In the genomic region with DNA sequence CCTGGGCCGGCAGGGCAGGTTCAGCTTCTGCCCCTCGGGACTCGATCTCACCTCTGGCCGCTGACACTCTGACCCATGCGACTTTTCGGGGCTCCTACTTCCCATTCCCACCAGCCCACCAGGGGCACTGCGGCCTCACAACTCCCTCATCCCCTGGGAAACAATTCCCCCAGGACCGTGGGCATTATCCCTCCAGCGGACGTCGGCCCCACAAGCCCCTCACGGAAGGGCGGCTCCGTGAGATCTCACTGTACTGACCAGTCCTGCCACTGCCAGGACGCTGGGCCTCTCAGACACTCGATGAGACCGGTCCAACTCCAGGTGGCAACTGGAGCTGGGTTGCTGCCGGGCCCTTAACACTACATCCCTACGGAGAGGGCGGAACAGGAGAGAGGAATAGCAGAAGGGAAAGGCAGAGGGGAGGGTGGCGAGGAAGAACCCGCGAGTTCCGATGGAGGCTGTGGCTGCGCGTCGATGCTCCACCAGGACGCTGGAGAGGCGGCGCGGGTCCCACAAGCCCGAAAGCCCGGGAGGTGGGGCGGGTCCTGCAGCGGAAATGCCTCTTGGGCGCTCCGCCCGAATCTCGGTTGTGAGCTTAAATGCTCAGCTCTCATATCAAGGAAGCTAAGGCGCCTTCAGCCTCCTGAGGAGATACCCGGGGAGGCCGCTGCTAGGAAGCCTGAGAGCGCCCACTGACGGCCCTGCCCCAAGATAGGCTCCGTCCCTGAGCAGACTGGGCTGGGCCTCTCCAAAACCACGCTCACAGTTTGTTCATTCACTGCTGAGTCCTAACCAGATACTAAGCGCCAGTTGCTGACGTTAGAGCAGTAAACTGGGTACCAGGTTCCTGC, we compare ENCODE assay signal across 2 cellular contexts.
TF ChIP-seq lines count a peak whose summit lies in the region.

No MANE protein-coding gene starts in this region.

TF ChIP-seq in HepG2, 621 proteins besides CTCF, POLR2A, EP300 and RAD21:
- TF ChIP-seq PHF8 (CRISPR knock-in tag; IDR thresholded peaks at IDR 0.05) (no peak), FOXP1 (IDR thresholded peaks at IDR 0.05) (no peak), FOXP1 (CRISPR knock-in tag; IDR thresholded peaks at IDR 0.05) (no peak), ZNF460 (CRISPR knock-in tag; IDR thresholded peaks at IDR 0.05; ENCODE audit: borderline replicate concordance) (no peak), KDM5A (IDR thresholded peaks at IDR 0.05; ENCODE audit: borderline replicate concordance, low read length) (no peak), YEATS4 (CRISPR knock-in tag; IDR thresholded peaks at IDR 0.05; ENCODE audit: borderline replicate concordance) (no peak)
- TF ChIP-seq, protein P1, sequence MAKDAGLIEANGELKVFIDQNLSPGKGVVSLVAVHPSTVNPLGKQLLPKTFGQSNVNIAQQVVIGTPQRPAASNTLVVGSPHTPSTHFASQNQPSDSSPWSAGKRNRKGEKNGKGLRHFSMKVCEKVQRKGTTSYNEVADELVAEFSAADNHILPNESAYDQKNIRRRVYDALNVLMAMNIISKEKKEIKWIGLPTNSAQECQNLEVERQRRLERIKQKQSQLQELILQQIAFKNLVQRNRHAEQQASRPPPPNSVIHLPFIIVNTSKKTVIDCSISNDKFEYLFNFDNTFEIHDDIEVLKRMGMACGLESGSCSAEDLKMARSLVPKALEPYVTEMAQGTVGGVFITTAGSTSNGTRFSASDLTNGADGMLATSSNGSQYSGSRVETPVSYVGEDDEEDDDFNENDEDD (CRISPR knock-in tag; IDR thresholded peaks at IDR 0.05; ENCODE audit: borderline replicate concordance), result no peak
TF ChIP-seq in HepG2: peak in this region for 0.

TF ChIP-seq in SK-N-SH treated with all-trans-retinoic acid at 6 μM for 48 hours, 23 proteins besides CTCF, POLR2A, EP300 and RAD21:
- TF ChIP-seq, protein P2, sequence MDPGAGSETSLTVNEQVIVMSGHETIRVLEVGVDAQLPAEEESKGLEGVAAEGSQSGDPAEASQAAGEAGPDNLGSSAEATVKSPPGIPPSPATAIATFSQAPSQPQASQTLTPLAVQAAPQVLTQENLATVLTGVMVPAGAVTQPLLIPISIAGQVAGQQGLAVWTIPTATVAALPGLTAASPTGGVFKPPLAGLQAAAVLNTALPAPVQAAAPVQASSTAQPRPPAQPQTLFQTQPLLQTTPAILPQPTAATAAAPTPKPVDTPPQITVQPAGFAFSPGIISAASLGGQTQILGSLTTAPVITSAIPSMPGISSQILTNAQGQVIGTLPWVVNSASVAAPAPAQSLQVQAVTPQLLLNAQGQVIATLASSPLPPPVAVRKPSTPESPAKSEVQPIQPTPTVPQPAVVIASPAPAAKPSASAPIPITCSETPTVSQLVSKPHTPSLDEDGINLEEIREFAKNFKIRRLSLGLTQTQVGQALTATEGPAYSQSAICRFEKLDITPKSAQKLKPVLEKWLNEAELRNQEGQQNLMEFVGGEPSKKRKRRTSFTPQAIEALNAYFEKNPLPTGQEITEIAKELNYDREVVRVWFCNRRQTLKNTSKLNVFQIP (CRISPR knock-in tag; IDR thresholded peaks at IDR 0.05; ENCODE audit: borderline replicate concordance, low read depth), result no peak
- TF ChIP-seq SNAI2 (CRISPR knock-in tag; IDR thresholded peaks at IDR 0.05) (no peak), CSDC2 (CRISPR knock-in tag; IDR thresholded peaks at IDR 0.05) (no peak), ESRRG (CRISPR knock-in tag; IDR thresholded peaks at IDR 0.05) (no peak), ISL1 (CRISPR knock-in tag; IDR thresholded peaks at IDR 0.05) (no peak), BACH2 (CRISPR knock-in tag; IDR thresholded peaks at IDR 0.05; ENCODE audit: borderline replicate concordance) (no peak), TCF4 (CRISPR knock-in tag; IDR thresholded peaks at IDR 0.05; ENCODE audit: borderline replicate concordance) (no peak), PPARA (CRISPR knock-in tag; IDR thresholded peaks at IDR 0.05; ENCODE audit: borderline replicate concordance) (no peak), ZNF70 (CRISPR knock-in tag; IDR thresholded peaks at IDR 0.05) (no peak), RARB (CRISPR knock-in tag; IDR thresholded peaks at IDR 0.05) (no peak), ZFP30 (CRISPR knock-in tag; IDR thresholded peaks at IDR 0.05) (no peak), ARNTL (CRISPR knock-in tag; IDR thresholded peaks at IDR 0.05; ENCODE audit: borderline replicate concordance, low read depth) (no peak), ZNF565 (CRISPR knock-in tag; conservative IDR thresholded peaks at IDR 0.05; ENCODE audit: low read depth) (no peak), TOX (CRISPR knock-in tag; IDR thresholded peaks at IDR 0.05; ENCODE audit: borderline replicate concordance) (no peak)
- TF ChIP-seq, protein P3, sequence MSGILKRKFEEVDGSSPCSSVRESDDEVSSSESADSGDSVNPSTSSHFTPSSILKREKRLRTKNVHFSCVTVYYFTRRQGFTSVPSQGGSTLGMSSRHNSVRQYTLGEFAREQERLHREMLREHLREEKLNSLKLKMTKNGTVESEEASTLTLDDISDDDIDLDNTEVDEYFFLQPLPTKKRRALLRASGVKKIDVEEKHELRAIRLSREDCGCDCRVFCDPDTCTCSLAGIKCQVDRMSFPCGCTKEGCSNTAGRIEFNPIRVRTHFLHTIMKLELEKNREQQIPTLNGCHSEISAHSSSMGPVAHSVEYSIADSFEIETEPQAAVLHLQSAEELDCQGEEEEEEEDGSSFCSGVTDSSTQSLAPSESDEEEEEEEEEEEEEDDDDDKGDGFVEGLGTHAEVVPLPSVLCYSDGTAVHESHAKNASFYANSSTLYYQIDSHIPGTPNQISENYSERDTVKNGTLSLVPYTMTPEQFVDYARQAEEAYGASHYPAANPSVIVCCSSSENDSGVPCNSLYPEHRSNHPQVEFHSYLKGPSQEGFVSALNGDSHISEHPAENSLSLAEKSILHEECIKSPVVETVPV (CRISPR knock-in tag; IDR thresholded peaks at IDR 0.05), result no peak
